In genomic region chr20:9838378-9839295, GRCh38 we compare ENCODE assay signal across 9 cellular contexts. TPM values are rescaled to one million over a fixed set of nuclear protein-coding genes. Genes with fewer than 3 reads are reported as not detected.
A peak's percentile ranks its signal among the peaks of the same experiment; 100 is the strongest.
DNase-seq lines count a peak whose midpoint lies in the region; ATAC-seq and TF ChIP-seq lines count a peak whose summit lies in the region.
"Had no signal": no experiment of that assay in that cellular context is flagged by ENCODE, and none has a peak within 500 bp of the region (broad histone marks: within the 10 kb centered on the region; RNA-seq: fewer than 3 reads in every experiment).

Gene PAK5 (minus strand): TSS chr20:9839076. CDS start chr20:9644328, 194,748 bp downstream.

- no peaks in the 10 kb centered on the region for H3K9me3 Mint-ChIP-seq in stimulated activated effector memory CD8-positive, alpha-beta T cell treated with anti-CD3 and anti-CD28 coated beads, Interleukin-12 subunit alpha, Interleukin-12 subunit beta, amount 100 ng/mL, for 72 hours
- peaks cover 5 to 19% (median 10%) of the 10 kb centered on the region in 9 donors for H3K9me3 Mint-ChIP-seq in naive thymus-derived CD8-positive, alpha-beta T cell

- H3K4me3 Mint-ChIP-seq in stimulated activated effector memory CD8-positive, alpha-beta T cell treated with anti-CD3 and anti-CD28 coated beads, Interleukin-12 subunit alpha, Interleukin-12 subunit beta, amount 100 ng/mL, for 72 hours: no peak within 1 kb of the TSS
- H3K4me3 Mint-ChIP-seq in naive thymus-derived CD8-positive, alpha-beta T cell: no peak within 1 kb of the TSS

- H3K27me3 Mint-ChIP-seq in naive thymus-derived CD8-positive, alpha-beta T cell: peaks cover 7 to 56% (median 34%) of the 10 kb centered on the region in 5 donors

- H3K9me3 ChIP-seq in heart right ventricle: peaks cover 0 to 12% (median 0%) of the 10 kb centered on the region in 11 donors

- no peak within 1 kb of the TSS for H3K27ac Mint-ChIP-seq in stimulated activated effector memory CD8-positive, alpha-beta T cell treated with anti-CD3 and anti-CD28 coated beads, Interleukin-12 subunit alpha, Interleukin-12 subunit beta, amount 100 ng/mL, for 72 hours
- no peak within 1 kb of the TSS for H3K27ac Mint-ChIP-seq in naive thymus-derived CD8-positive, alpha-beta T cell

- peaks cover 5% of the 10 kb centered on the region for H3K4me1 Mint-ChIP-seq in stimulated activated effector memory CD8-positive, alpha-beta T cell treated with anti-CD3 and anti-CD28 coated beads, Interleukin-12 subunit alpha, Interleukin-12 subunit beta, amount 100 ng/mL, for 72 hours
- no peaks in the 10 kb centered on the region for H3K4me1 Mint-ChIP-seq in naive thymus-derived CD8-positive, alpha-beta T cell

- DNase-seq in heart right ventricle (peak in 1 of 2 donors; percentile 8), cardiac septum (ENCODE audit: low spot score) (no peak), SK-N-DZ (ENCODE audit: low spot score) (peak; percentile 97), globus pallidus (ENCODE audit: low spot score) (peak; percentile 48), posterior cingulate gyrus (peak; percentile 68 to 98 (median 88))
- no peak for DNase-seq in stimulated activated effector memory CD8-positive, alpha-beta T cell treated with anti-CD3 and anti-CD28 coated beads, Interleukin-12 subunit alpha, Interleukin-12 subunit beta, amount 100 ng/mL, for 72 hours (ENCODE audit: low spot score in 2 of 2)
- no peak for DNase-seq in naive thymus-derived CD8-positive, alpha-beta T cell

- POLR2A ChIA-PET in naive thymus-derived CD8-positive, alpha-beta T cell (lab: Charles Lee): no interaction called here

- H3K27ac ChIP-seq in heart right ventricle: no peak within 1 kb of the TSS

- H3K27me3 ChIP-seq in heart right ventricle: peaks cover 11 to 72% (median 40%) of the 10 kb centered on the region in 7 donors

- ATAC-seq in heart right ventricle: peak in 5 of 8 donors; percentile 16 to 70 (median 31)
- ATAC-seq in stimulated activated effector memory CD8-positive, alpha-beta T cell treated with anti-CD3 and anti-CD28 coated beads, Interleukin-12 subunit alpha, Interleukin-12 subunit beta, amount 100 ng/mL, for 72 hours: no peak
- ATAC-seq in naive thymus-derived CD8-positive, alpha-beta T cell: no peak
- ATAC-seq in GM21390 (IDR thresholded peaks at IDR 0.05; ENCODE audit: unreplicated experiment): no peak

- intact Hi-C loops in heart right ventricle (cut with DNase I): loop anchor here in 1 of 10 donors (10.0 kb wide), 1 partner anchor 64 kb away; no protein-coding TSS in a partner anchor
- intact Hi-C loops in cardiac septum (cut with DNase I): loop anchor here (10.0 kb wide), 1 partner anchor 56 kb away; no protein-coding TSS in a partner anchor
- intact Hi-C loops in posterior cingulate gyrus (cut with DNase I): no loop called here

- no peak for TF ChIP-seq CTCF in heart right ventricle (IDR thresholded peaks at IDR 0.05)

- H3K4me1 ChIP-seq in heart right ventricle: peaks cover 0 to 10% (median 0%) of the 10 kb centered on the region in 9 donors

- WGBS in heart right ventricle, 2 donors: 1% methylated on average over 57 of the region's 57 CpGs

- no peaks in the 10 kb centered on the region for H3K36me3 Mint-ChIP-seq in stimulated activated effector memory CD8-positive, alpha-beta T cell treated with anti-CD3 and anti-CD28 coated beads, Interleukin-12 subunit alpha, Interleukin-12 subunit beta, amount 100 ng/mL, for 72 hours
- peaks cover 0 to 7% (median 0%) of the 10 kb centered on the region in 3 donors for H3K36me3 Mint-ChIP-seq in naive thymus-derived CD8-positive, alpha-beta T cell

- no peaks in the 10 kb centered on the region for H3K36me3 ChIP-seq in heart right ventricle

- H3K4me3 ChIP-seq in heart right ventricle: peak within 1 kb of the TSS in 6 of 10 donors; percentile 3 to 34 (median 22)

RNA-seq across cellular contexts. Expression of gene PAK5, which starts in this region (rescaled TPM):
- total RNA-seq in heart right ventricle (under 1 TPM in 1 of 10 donors, not detected in 9; 0.04 TPM), cardiac septum (not detected)
- polyA plus RNA-seq in heart right ventricle: not detected
- 3.6 and 5.2 TPM in 2 replicates for polyA plus RNA-seq in SK-N-DZ (2014; cell fraction: cytosol; rRNA removed)
- polyA plus RNA-seq in SK-N-DZ (2014; cell fraction: nucleus; rRNA removed): 4.1 and 5.7 TPM in 2 replicates
- total RNA-seq in naive thymus-derived CD8-positive, alpha-beta T cell: not detected
- not detected for polyA plus RNA-seq in naive thymus-derived CD8-positive, alpha-beta T cell
- polyA plus RNA-seq: BJ had no signal

Comparison
In these comparisons a context has a peak if more than half of its experiments do, and no peak if none do; other contexts are left out.
1. Peak in ATAC-seq and H3K4me3 ChIP-seq in heart right ventricle; RNA of the gene not detected or under 1 TPM.
2. DNase-seq: peak in SK-N-DZ (single experiment), globus pallidus (single experiment) and posterior cingulate gyrus (10 of 10); none in cardiac septum (single experiment), stimulated activated effector memory CD8-positive, alpha-beta T cell treated with anti-CD3 and anti-CD28 coated beads, Interleukin-12 subunit alpha, Interleukin-12 subunit beta, amount 100 ng/mL, for 72 hours (0 of 2) and naive thymus-derived CD8-positive, alpha-beta T cell (0 of 10).